ENCODE assay signal across 19 cellular contexts in the genomic region with DNA sequence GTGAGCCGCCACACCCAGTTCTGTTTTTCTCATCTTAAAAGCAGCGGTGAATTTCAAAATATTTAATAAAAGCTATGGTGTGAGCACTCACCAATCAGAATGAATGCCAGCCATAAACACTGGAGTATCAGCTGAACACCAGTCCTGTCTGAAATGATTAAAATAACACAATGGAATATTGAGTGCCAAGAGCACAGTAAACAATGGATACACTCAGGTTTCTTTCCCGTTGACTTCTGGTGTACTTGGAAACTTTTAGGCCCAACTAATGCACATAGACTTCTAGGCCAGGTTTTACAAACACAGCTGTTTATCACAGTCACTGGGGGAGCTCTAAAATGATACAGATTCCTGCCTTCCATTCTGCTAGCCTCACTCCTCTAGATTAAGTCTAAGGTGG.
DNase-seq lines count a peak whose midpoint lies in the region; ATAC-seq, FAIRE-seq and TF ChIP-seq lines count a peak whose summit lies in the region.
"Had no signal": no experiment of that assay in that cellular context is flagged by ENCODE, and none has a peak within 500 bp of the region (broad histone marks: within the 10 kb centered on the region; RNA-seq: fewer than 3 reads in every experiment).

No MANE protein-coding gene starts in this region.

- FAIRE-seq in RCC 7860 (lab: Jason Lieb, UNC), result no peak
- FAIRE-seq: GM12891, GM18507, H54 had no signal

- ATAC-seq in HG02981 (IDR thresholded peaks at IDR 0.05; ENCODE audit: unreplicated experiment) (no peak), GM19351 (IDR thresholded peaks at IDR 0.05; ENCODE audit: unreplicated experiment) (no peak)

- H3K4me3 ChIP-seq in fibroblast of pulmonary artery (replicated peaks; ENCODE audit: low read depth, low read length), result no peak overlapping the region
- H3K4me3 ChIP-seq: HAP-1 had no signal

- peak; percentile 75 to 80 for DNase-seq in dermis microvascular lymphatic vessel endothelial cell (ENCODE audit: low read depth in 2 of 2)
- peak; percentile 3 for DNase-seq in fibroblast of pulmonary artery (ENCODE audit: low read depth)
- peak; percentile 23 to 79 for DNase-seq in lung microvascular endothelial cell (ENCODE audit: low read depth in 2 of 2)
- no peak for DNase-seq in RCC 7860 (ENCODE audit: low spot score)
- DNase-seq: C1 segment of cervical spinal cord; Calu3; CD4-positive, alpha-beta memory T cell; COR-L47; DMS53; DMS79 treated with DMSO at 0.1 percent for 48 hours; GF-D8; GOT3; HFFc6 had no signal

- no peak for TF ChIP-seq CTCF in fibroblast of pulmonary artery (IDR thresholded peaks at IDR 0.05; ENCODE audit: low read length, missing control alignments)
